ENCODE assay signal across 1 cellular context in genomic region chr20:45087814-45088213, GRCh38.
A peak's percentile ranks its signal among the peaks of the same experiment; 100 is the strongest.
TF ChIP-seq lines count a peak whose summit lies in the region.

No MANE protein-coding gene starts in this region.

TF ChIP-seq in SK-N-SH, 30 proteins besides CTCF, POLR2A, EP300 and RAD21 (continued from another document):
- 0 out of 2 replicates have a peak, but pooled peaks have one; percentile 16 for TF ChIP-seq ZBTB33 (IDR thresholded peaks at IDR 0.05; ENCODE audit: borderline replicate concordance, low read depth)
- no peak for TF ChIP-seq FOXJ3 (CRISPR knock-in tag; IDR thresholded peaks at IDR 0.05)
- no peak for TF ChIP-seq MEF2A (IDR thresholded peaks at IDR 0.05; ENCODE audit: borderline replicate concordance, low read depth)
- no peak for TF ChIP-seq SMC3 (IDR thresholded peaks at IDR 0.05; ENCODE audit: low read depth, low read length)
- TF ChIP-seq GATA2 (CRISPR knock-in tag; IDR thresholded peaks at IDR 0.05), result no peak
- no peak; the same call in 1 of the 2 replicates for TF ChIP-seq JUND (IDR thresholded peaks at IDR 0.05)
- TF ChIP-seq EZH2phosphoT487 (IDR thresholded peaks at IDR 0.05; ENCODE audit: borderline replicate concordance, low read depth), result no peak
- no peak for TF ChIP-seq USF2 (IDR thresholded peaks at IDR 0.05; ENCODE audit: borderline replicate concordance, low read depth, low read length)
- TF ChIP-seq YY1 (IDR thresholded peaks at IDR 0.05; ENCODE audit: low read depth), result no peak
- no peak for TF ChIP-seq RCOR1 (IDR thresholded peaks at IDR 0.05; ENCODE audit: low read length)
- no peak for TF ChIP-seq USF1 (IDR thresholded peaks at IDR 0.05; ENCODE audit: borderline replicate concordance, low read depth)
- TF ChIP-seq NFIC (IDR thresholded peaks at IDR 0.05; ENCODE audit: borderline replicate concordance), result peak; percentile 91
- no peak for TF ChIP-seq MXI1 (IDR thresholded peaks at IDR 0.05; ENCODE audit: low read depth, low read length)
- TF ChIP-seq GABPA (IDR thresholded peaks at IDR 0.05; ENCODE audit: low read depth), result no peak
- peak; percentile 51; the same call in 1 of the 2 replicates for TF ChIP-seq PBX3 (IDR thresholded peaks at IDR 0.05)
- TF ChIP-seq RFX5 (IDR thresholded peaks at IDR 0.05; ENCODE audit: low read length), result no peak
- 0 out of 2 replicates have a peak, but pooled peaks have one; percentile 54 for TF ChIP-seq TEAD4 (IDR thresholded peaks at IDR 0.05; ENCODE audit: borderline replicate concordance, insufficient read depth)
- TF ChIP-seq MAX (IDR thresholded peaks at IDR 0.05; ENCODE audit: low read depth), result no peak
- TF ChIP-seq FOXM1 (IDR thresholded peaks at IDR 0.05; ENCODE audit: low read depth), result no peak; the same call in 1 of the 2 replicates
